8 cellular contexts compared by ENCODE assay signal in the genomic region with DNA sequence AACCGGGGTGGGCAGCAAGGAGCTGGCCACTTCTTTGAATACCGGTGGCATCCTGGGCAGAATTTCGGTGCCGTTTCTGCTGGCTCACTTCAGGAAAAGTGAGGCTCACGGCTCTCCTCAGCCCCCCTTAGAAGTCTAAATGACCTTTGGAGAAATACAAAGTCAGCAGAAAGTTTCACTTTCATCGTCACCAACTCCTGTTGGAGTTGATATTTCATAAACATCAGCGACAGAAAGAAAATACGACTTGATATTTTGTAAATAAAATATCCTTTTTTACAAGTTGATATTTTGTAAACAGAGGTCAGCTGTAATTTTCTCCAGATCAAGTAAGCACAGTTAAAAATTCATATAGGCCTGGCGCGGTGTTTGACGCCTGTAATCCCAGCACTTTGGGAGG. TPM values are rescaled to one million over a fixed set of nuclear protein-coding genes. Genes with fewer than 3 reads are reported as not detected.
A peak's percentile ranks its signal among the peaks of the same experiment; 100 is the strongest.
DNase-seq lines count a peak whose midpoint lies in the region; ATAC-seq and TF ChIP-seq lines count a peak whose summit lies in the region.

No MANE protein-coding gene starts in this region.

- H3K4me3 ChIP-seq in body of pancreas (peak overlapping the region; percentile 57 to 64), transverse colon (peak overlapping the region; percentile 30 to 81 (median 58))

- ATAC-seq in activated T-cell treated with anti-CD3 and anti-CD28 coated beads, Interleukin-2, amount 50 U/mL, for 72 hours (replicated peaks in 1 of 2): no peak
- ATAC-seq in body of pancreas: no peak

- intact Hi-C loops in body of pancreas (cut with DNase I) (no loop called here), transverse colon (cut with DNase I; ENCODE audit: low total_unique reads) (no loop called here)

- H3K9me3 ChIP-seq in body of pancreas (peaks cover 0 to 50% (median 2%) of the 10 kb centered on the region in 3 donors), transverse colon (peaks cover 58 to 80% of the 10 kb centered on the region in 2 donors)

- WGBS in body of pancreas, 2 donors: 50 to 73% methylated on average over 10 to 11 of the region's 11 CpGs
- 76 to 89% methylated on average over 5 to 11 of the region's 11 CpGs for WGBS in transverse colon (ENCODE audit: low coverage in 1 of 2), 2 donors

- TF ChIP-seq POLR2A in body of pancreas (IDR thresholded peaks at IDR 0.05): no peak
- no peak for TF ChIP-seq POLR2A in transverse colon (IDR thresholded peaks at IDR 0.05)

- TF ChIP-seq EP300 in transverse colon (IDR thresholded peaks at IDR 0.05; ENCODE audit: low read depth): no peak

- H3K4me3 Mint-ChIP-seq in activated T-cell treated with anti-CD3 and anti-CD28 coated beads, Interleukin-2, amount 50 U/mL, for 72 hours: peak overlapping the region; percentile 82 to 91

- peaks cover 3 to 10% of the 10 kb centered on the region in 2 donors for H3K36me3 ChIP-seq in body of pancreas (replicated peaks in 1 of 2; ENCODE audit: insufficient read depth in 1 of 2, low read depth in 2 of 2)
- H3K36me3 ChIP-seq in transverse colon: peaks cover 0 to 50% (median 11%) of the 10 kb centered on the region in 4 donors

- no peaks in the 10 kb centered on the region for H3K27me3 Mint-ChIP-seq in activated T-cell treated with anti-CD3 and anti-CD28 coated beads, Interleukin-2, amount 50 U/mL, for 72 hours (ENCODE audit: low read depth)

- peaks cover 21% of the 10 kb centered on the region for H3K4me1 Mint-ChIP-seq in activated T-cell treated with anti-CD3 and anti-CD28 coated beads, Interleukin-2, amount 50 U/mL, for 72 hours (ENCODE audit: low read depth)

- peaks cover 15 to 25% of the 10 kb centered on the region in 2 donors for H3K9me3 Mint-ChIP-seq in activated T-cell treated with anti-CD3 and anti-CD28 coated beads, Interleukin-2, amount 50 U/mL, for 72 hours

- DNase-seq in activated T-cell treated with anti-CD3 and anti-CD28 coated beads, Interleukin-2, amount 50 U/mL, for 72 hours: no peak
- DNase-seq in activated T-cell treated with anti-CD3 and anti-CD28 coated beads, Interleukin-2, amount 50 U/mL, for 1 hour: no peak
- DNase-seq in body of pancreas: no peak
- peak; percentile 3 for DNase-seq in medulla oblongata (ENCODE audit: extremely low spot score)
- no peak for DNase-seq in transverse colon
- DNase-seq in amniotic stem cell (lab: John Stamatoyannopoulos, UW): no peak
- DNase-seq in HUDEP-2 (lab: John Stamatoyannopoulos, UW; ENCODE audit: unreplicated experiment in 76 of 76): no peak
- DNase-seq in GM19238 (ENCODE audit: insufficient read length, low spot score): no peak

- H3K27ac ChIP-seq in body of pancreas (peak overlapping the region; percentile 64 to 94 (median 82)), transverse colon (peak overlapping the region; percentile 82 to 93 (median 86))

- H3K4me1 ChIP-seq in body of pancreas (peaks cover 18% of the 10 kb centered on the region), transverse colon (peaks cover 0 to 25% (median 3%) of the 10 kb centered on the region in 4 donors)

- peak overlapping the region; percentile 60 for H3K27ac Mint-ChIP-seq in activated T-cell treated with anti-CD3 and anti-CD28 coated beads, Interleukin-2, amount 50 U/mL, for 72 hours

- TF ChIP-seq CTCF in body of pancreas (IDR thresholded peaks at IDR 0.05) (no peak), transverse colon (IDR thresholded peaks at IDR 0.05) (no peak)

- H3K36me3 Mint-ChIP-seq in activated T-cell treated with anti-CD3 and anti-CD28 coated beads, Interleukin-2, amount 50 U/mL, for 72 hours (ENCODE audit: insufficient read depth in 2 of 2): peaks cover 35 to 68% of the 10 kb centered on the region in 2 donors

- in situ Hi-C loops in transverse colon (cut with MboI; ENCODE audit: low pct_ligation_motif_present in 1 of 4, low pct_unique_long_range_greater_than_20kb in 1 of 4, low sequenced_read_pairs in 3 of 4): loop anchor here in 1 of 4 donors (25.0 kb wide), 1 partner anchor 106 kb away; a partner anchor contains a TSS

- no peaks in the 10 kb centered on the region for H3K27me3 ChIP-seq in body of pancreas
- no peaks in the 10 kb centered on the region for H3K27me3 ChIP-seq in transverse colon

RNA-seq across cellular contexts. Expression of a gene that starts 0.8 kb away (rescaled TPM):
- total RNA-seq in activated T-cell treated with anti-CD3 and anti-CD28 coated beads, Interleukin-2, amount 50 U/mL, for 72 hours: 10 to 100 TPM; 28.3 to 40.4 TPM
- total RNA-seq in body of pancreas (10 to 100 TPM; 12.9 to 15.3 TPM), transverse colon (10 to 100 TPM; 12.3 to 53.9 (median 25.5) TPM)

RNA-seq across cellular contexts. Expression of a gene that starts 0.8 kb away (rescaled TPM):
- 10 to 100 TPM in 1 of 2 donors, 1 to 10 TPM in 1; 10.0 to 10.3 TPM for total RNA-seq in activated T-cell treated with anti-CD3 and anti-CD28 coated beads, Interleukin-2, amount 50 U/mL, for 72 hours
- total RNA-seq in body of pancreas (1 to 10 TPM; 2.6 to 4.6 TPM), transverse colon (1 to 10 TPM in 2 of 4 donors, under 1 TPM in 1, not detected in 1; 0.20 to 4.3 (median 2.5) TPM)

RNA-seq across cellular contexts. Expression of a gene that starts 22.8 kb away (rescaled TPM):
- total RNA-seq in activated T-cell treated with anti-CD3 and anti-CD28 coated beads, Interleukin-2, amount 50 U/mL, for 72 hours: 10 to 100 TPM; 26.0 to 30.7 TPM
- 10 to 100 TPM; 19.8 to 31.1 TPM for total RNA-seq in body of pancreas
- 10 to 100 TPM in 3 of 4 donors, 1 to 10 TPM in 1; 4.6 to 46.0 (median 36.8) TPM for total RNA-seq in transverse colon

RNA-seq across cellular contexts. Expression of a gene that starts 49.6 kb away (rescaled TPM):
- not detected for total RNA-seq in activated T-cell treated with anti-CD3 and anti-CD28 coated beads, Interleukin-2, amount 50 U/mL, for 72 hours
- total RNA-seq in body of pancreas (not detected), transverse colon (not detected)

RNA-seq across cellular contexts. Expression of a gene that starts 49.6 kb away (rescaled TPM):
- total RNA-seq in activated T-cell treated with anti-CD3 and anti-CD28 coated beads, Interleukin-2, amount 50 U/mL, for 72 hours: under 1 TPM; 0.14 to 0.21 TPM
- under 1 TPM; 0.78 to 0.99 TPM for total RNA-seq in body of pancreas
- 1 to 10 TPM in 1 of 4 donors, under 1 TPM in 3; 0.37 to 1.4 (median 0.54) TPM for total RNA-seq in transverse colon
